In the genomic region with DNA sequence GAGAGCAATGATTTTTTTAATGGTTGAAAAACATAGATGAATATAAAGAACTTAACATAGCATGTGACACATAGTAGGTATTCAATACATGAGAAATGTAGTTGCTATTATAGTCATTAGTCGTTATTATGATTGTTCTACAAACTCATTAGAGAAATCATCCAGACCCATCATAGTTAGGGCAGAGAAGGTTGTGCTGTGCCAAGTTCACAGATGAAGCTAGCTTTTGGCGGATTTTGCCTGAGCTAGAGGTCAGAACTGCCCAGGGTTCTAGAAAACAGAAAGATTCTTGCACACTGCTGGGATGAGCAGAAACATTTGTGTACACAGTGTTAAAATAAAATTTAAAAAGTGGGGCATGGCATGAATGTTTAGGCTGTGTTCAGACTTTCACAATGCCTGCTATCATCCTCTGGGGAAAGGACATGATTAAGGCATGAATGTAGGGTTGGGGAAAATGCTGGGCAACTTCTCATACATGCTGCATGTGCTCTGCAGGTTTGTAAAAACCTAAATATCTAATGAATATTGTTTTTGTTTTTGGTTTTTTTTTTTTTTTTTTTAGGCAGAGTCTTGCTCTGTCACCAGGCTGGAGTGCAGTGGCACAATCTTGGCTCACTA, we compare ENCODE assay signal across 1 cellular context.
TF ChIP-seq lines count a peak whose summit lies in the region.

No MANE protein-coding gene starts in this region.

TF ChIP-seq in GM12891, 5 proteins besides CTCF, POLR2A, EP300 and RAD21:
- no peak for TF ChIP-seq PAX5 (IDR thresholded peaks at IDR 0.05; ENCODE audit: insufficient read depth, low read length, severe bottlenecking)
- TF ChIP-seq POU2F2 (IDR thresholded peaks at IDR 0.05; ENCODE audit: low read depth, low read length) = no peak
- no peak for TF ChIP-seq SPI1 (IDR thresholded peaks at IDR 0.05; ENCODE audit: low read depth, low read length)
- TF ChIP-seq TAF1 (IDR thresholded peaks at IDR 0.05; ENCODE audit: low read depth, low read length) = no peak
